Comparison of ENCODE assay signal across 14 cellular contexts in the genomic region with DNA sequence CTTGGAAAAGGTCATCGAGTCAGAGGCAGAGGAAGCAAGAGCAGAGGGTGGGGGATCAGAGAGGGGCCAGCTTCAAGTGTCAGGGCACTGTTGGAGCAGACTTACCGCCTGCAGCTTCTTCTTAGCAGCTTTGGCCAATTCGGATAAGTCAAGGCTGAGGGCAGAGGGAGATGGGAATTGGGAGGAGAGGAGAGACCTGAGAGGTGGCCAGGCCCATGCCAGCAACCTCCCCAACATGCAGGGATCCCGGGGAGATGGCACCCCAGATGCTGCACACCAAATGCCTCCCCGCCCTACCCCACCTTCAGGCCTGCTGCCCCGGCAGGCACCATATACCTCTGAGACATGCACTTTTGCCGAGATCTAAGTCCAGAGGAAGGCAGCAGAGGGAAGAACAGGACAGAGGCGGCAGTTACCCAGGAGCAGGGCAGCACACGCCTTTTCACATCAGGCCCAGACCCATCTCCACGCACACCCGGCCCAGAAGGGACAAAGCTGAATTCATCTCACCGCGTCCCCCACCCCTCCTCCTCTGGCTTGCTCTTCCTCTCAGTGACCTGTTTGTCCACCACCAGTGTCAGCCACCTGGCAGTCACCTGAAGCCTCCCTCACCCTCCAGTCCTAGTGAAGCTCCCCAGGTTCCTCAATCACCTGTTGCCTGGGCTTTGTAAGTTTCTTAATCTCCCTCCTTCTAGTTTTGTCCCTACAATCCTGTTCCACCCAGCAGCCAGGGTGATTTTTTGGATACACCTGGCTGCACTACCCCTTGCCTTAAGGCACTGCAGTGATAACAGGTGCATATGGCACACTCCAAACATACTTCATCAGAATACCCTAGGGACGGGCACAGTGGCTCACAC. TPM values are rescaled to one million over a fixed set of nuclear protein-coding genes. Genes with fewer than 3 reads are reported as not detected.
DNase-seq lines count a peak whose midpoint lies in the region; ATAC-seq and TF ChIP-seq lines count a peak whose summit lies in the region.
"Had no signal": no experiment of that assay in that cellular context is flagged by ENCODE, and none has a peak within 500 bp of the region (broad histone marks: within the 10 kb centered on the region; RNA-seq: fewer than 3 reads in every experiment).

No MANE protein-coding gene starts in this region.

- POLR2A ChIA-PET in activated naive CD8-positive, alpha-beta T cell treated with anti-CD3 and anti-CD28 coated beads, Interleukin-2, amount 10 ng/mL, durations not matched to agents 7 days and 5 days (lab: Charles Lee), result interaction anchor here (1.9 kb wide), 1 partner anchor 38 kb away, joined by 5 read pairs; no protein-coding TSS in a partner anchor
- POLR2A ChIA-PET in HEK293 (lab: Yijun Ruan, JAX), result no interaction called here
- POLR2A ChIA-PET in A673 (lab: Charles Lee; ENCODE audit: low non-redundant PET), result no interaction called here

- peaks cover 12% of the 10 kb centered on the region for H3K36me3 Mint-ChIP-seq in activated naive CD8-positive, alpha-beta T cell treated with anti-CD3 and anti-CD28 coated beads, Interleukin-2, amount 10 ng/mL, durations not matched to agents 7 days and 5 days
- H3K36me3 Mint-ChIP-seq in activated naive CD8-positive, alpha-beta T cell treated with anti-CD3 and anti-CD28 coated beads for 36 hours, result peaks cover 44% of the 10 kb centered on the region

- H3K4me3 ChIP-seq in HEK293 (ENCODE audit: low read depth, low read length), result no peak overlapping the region
- no peak overlapping the region for H3K4me3 ChIP-seq in dorsolateral prefrontal cortex
- H3K4me3 ChIP-seq in spleen, result no peak overlapping the region
- H3K4me3 ChIP-seq in tibial artery, result no peak overlapping the region
- H3K4me3 ChIP-seq in ascending aorta, result no peak overlapping the region
- no peak overlapping the region for H3K4me3 ChIP-seq in A673 (ENCODE audit: low read depth, low read length, poor library complexity, severe bottlenecking)
- H3K4me3 ChIP-seq: PC-9 had no signal

- no peak overlapping the region for H3K27ac ChIP-seq in HEK293 (ENCODE audit: extremely low read depth, low read depth, low read length)
- peak overlapping the region in 52 of 59 donors; percentile 48 to 99 (median 80) for H3K27ac ChIP-seq in dorsolateral prefrontal cortex
- no peak overlapping the region for H3K27ac ChIP-seq in spleen
- H3K27ac ChIP-seq in tibial artery, result no peak overlapping the region
- H3K27ac ChIP-seq in ascending aorta, result peak overlapping the region in 1 of 2 donors; percentile 49
- no peak overlapping the region for H3K27ac ChIP-seq in A673 (ENCODE audit: low read depth, low read length, poor library complexity, severe bottlenecking)
- H3K27ac ChIP-seq: PC-9 had no signal

- CTCF ChIA-PET in HEK293 (lab: Yijun Ruan, JAX) (interaction anchor here (0.6 to 5.9 kb wide), 10 partner anchors 9 to 760 kb away, joined by 3 to 74 read pairs (median 6); a partner anchor contains a TSS), A673 (lab: Charles Lee) (interaction anchor here (0.8 to 1.5 kb wide), 3 partner anchors 9 to 515 kb away, joined by 3 to 4 read pairs (median 3); no protein-coding TSS in a partner anchor)

- intact Hi-C loops in dorsolateral prefrontal cortex (cut with DNase I), result loop anchor here in 1 of 2 donors (5.0 kb wide), 1 partner anchor 33 kb away; no protein-coding TSS in a partner anchor
- intact Hi-C loops in spleen (cut with DNase I; ENCODE audit: low total_unique reads), result no loop called here
- intact Hi-C loops in tibial artery (cut with DNase I; ENCODE audit: low total_unique reads), result loop anchor here (5.0 kb wide), 2 partner anchors 33 to 203 kb away; no protein-coding TSS in a partner anchor
- intact Hi-C loops in ascending aorta (cut with DNase I), result no loop called here
- intact Hi-C loops in A673 (cut with micrococcal nuclease; ENCODE audit: unreplicated experiment), result no loop called here

- no peaks in the 10 kb centered on the region for H3K9me3 ChIP-seq in HEK293 (ENCODE audit: control insufficient read depth, insufficient read depth, low read depth, low read length)
- no peaks in the 10 kb centered on the region for H3K9me3 ChIP-seq in spleen
- no peaks in the 10 kb centered on the region for H3K9me3 ChIP-seq in tibial artery
- no peaks in the 10 kb centered on the region for H3K9me3 ChIP-seq in ascending aorta
- H3K9me3 ChIP-seq in A673 (ENCODE audit: low read depth, low read length, poor library complexity, severe bottlenecking), result no peaks in the 10 kb centered on the region

- no peaks in the 10 kb centered on the region for H3K9me3 Mint-ChIP-seq in activated naive CD8-positive, alpha-beta T cell treated with anti-CD3 and anti-CD28 coated beads, Interleukin-2, amount 10 ng/mL, durations not matched to agents 7 days and 5 days
- no peaks in the 10 kb centered on the region for H3K9me3 Mint-ChIP-seq in activated naive CD8-positive, alpha-beta T cell treated with anti-CD3 and anti-CD28 coated beads for 36 hours
- H3K9me3 Mint-ChIP-seq: CD14-positive monocyte had no signal

- H3K4me3 Mint-ChIP-seq in activated naive CD8-positive, alpha-beta T cell treated with anti-CD3 and anti-CD28 coated beads, Interleukin-2, amount 10 ng/mL, durations not matched to agents 7 days and 5 days, result no peak overlapping the region
- H3K4me3 Mint-ChIP-seq in activated naive CD8-positive, alpha-beta T cell treated with anti-CD3 and anti-CD28 coated beads for 36 hours, result no peak overlapping the region
- H3K4me3 Mint-ChIP-seq: CD14-positive monocyte had no signal

- H3K27me3 ChIP-seq in dorsolateral prefrontal cortex (no peaks in the 10 kb centered on the region), spleen (replicated peaks in 1 of 7) (no peaks in the 10 kb centered on the region), tibial artery (no peaks in the 10 kb centered on the region), ascending aorta (no peaks in the 10 kb centered on the region), A673 (replicated peaks; ENCODE audit: insufficient read depth, low read depth, low read length, poor library complexity) (no peaks in the 10 kb centered on the region)

- WGBS in spleen, 5 donors, result 95 to 100% (median 96%) methylated on average over 14 of the region's 14 CpGs

- H3K4me1 ChIP-seq in HEK293 (ENCODE audit: control insufficient read depth, insufficient read depth, low read length) (no peaks in the 10 kb centered on the region), spleen (peaks cover 7 to 59% (median 16%) of the 10 kb centered on the region in 6 donors), tibial artery (peaks cover 0 to 18% (median 2%) of the 10 kb centered on the region in 4 donors), ascending aorta (peaks cover 4 to 7% of the 10 kb centered on the region in 2 donors), A673 (ENCODE audit: insufficient read depth, low read length, poor library complexity, severe bottlenecking) (peaks cover 4% of the 10 kb centered on the region)

- peaks cover 11 to 99% of the 10 kb centered on the region in 2 experiments; a peak in 2 of 3 replicates for H3K36me3 ChIP-seq in HEK293 (ENCODE audit: control insufficient read depth in 2 of 2, insufficient read depth in 1 of 2, low read length in 2 of 2)
- H3K36me3 ChIP-seq in spleen, result peaks cover 0 to 96% (median 74%) of the 10 kb centered on the region in 6 donors
- H3K36me3 ChIP-seq in tibial artery, result peaks cover 30 to 91% (median 73%) of the 10 kb centered on the region in 3 donors
- peaks cover 45 to 71% of the 10 kb centered on the region in 2 donors for H3K36me3 ChIP-seq in ascending aorta
- H3K36me3 ChIP-seq in A673 (ENCODE audit: insufficient read depth, low read length, poor library complexity, severe bottlenecking), result peaks cover 93% of the 10 kb centered on the region

- peaks cover 6% of the 10 kb centered on the region for H3K4me1 Mint-ChIP-seq in activated naive CD8-positive, alpha-beta T cell treated with anti-CD3 and anti-CD28 coated beads, Interleukin-2, amount 10 ng/mL, durations not matched to agents 7 days and 5 days
- H3K4me1 Mint-ChIP-seq in activated naive CD8-positive, alpha-beta T cell treated with anti-CD3 and anti-CD28 coated beads for 36 hours, result peaks cover 15% of the 10 kb centered on the region

- H3K27ac Mint-ChIP-seq in activated naive CD8-positive, alpha-beta T cell treated with anti-CD3 and anti-CD28 coated beads, Interleukin-2, amount 10 ng/mL, durations not matched to agents 7 days and 5 days, result peak overlapping the region; percentile 5
- no peak overlapping the region for H3K27ac Mint-ChIP-seq in activated naive CD8-positive, alpha-beta T cell treated with anti-CD3 and anti-CD28 coated beads for 36 hours

- no TSS peak for BruUV-seq in A673 (replicated peaks; lab: Mats Ljungman, UMichigan)

- TF ChIP-seq CTCF in HEK293 (tag by site-specific recombination; IDR thresholded peaks at IDR 0.05), result no peak
- no peak for TF ChIP-seq CTCF in dorsolateral prefrontal cortex (IDR thresholded peaks at IDR 0.05 in 54 of 56, conservative IDR thresholded peaks at IDR 0.05 in 2 of 56; ENCODE audit: low read depth in 1 of 56, partially characterized antibody in 56 of 56)
- TF ChIP-seq CTCF in spleen (IDR thresholded peaks at IDR 0.05 in 8 of 11, conservative IDR thresholded peaks at IDR 0.05 in 3 of 11), result peak in 1 of 11 experiments; percentile 15
- TF ChIP-seq CTCF in tibial artery (IDR thresholded peaks at IDR 0.05), result no peak
- no peak for TF ChIP-seq CTCF in ascending aorta (IDR thresholded peaks at IDR 0.05)
- TF ChIP-seq CTCF in A673 (conservative IDR thresholded peaks at IDR 0.05; ENCODE audit: low read depth, low read length), result no peak

- no peak for ATAC-seq in activated naive CD8-positive, alpha-beta T cell treated with anti-CD3 and anti-CD28 coated beads, Interleukin-2, amount 10 ng/mL, durations not matched to agents 7 days and 5 days (ENCODE audit: low read depth)

- no peak for TF ChIP-seq POLR2A in spleen (IDR thresholded peaks at IDR 0.05)

- no peaks in the 10 kb centered on the region for H3K27me3 Mint-ChIP-seq in activated naive CD8-positive, alpha-beta T cell treated with anti-CD3 and anti-CD28 coated beads, Interleukin-2, amount 10 ng/mL, durations not matched to agents 7 days and 5 days
- H3K27me3 Mint-ChIP-seq in activated naive CD8-positive, alpha-beta T cell treated with anti-CD3 and anti-CD28 coated beads for 36 hours, result no peaks in the 10 kb centered on the region

- no peak for DNase-seq in activated naive CD8-positive, alpha-beta T cell treated with anti-CD3 and anti-CD28 coated beads, Interleukin-2, amount 10 ng/mL, durations not matched to agents 7 days and 5 days
- DNase-seq in activated naive CD8-positive, alpha-beta T cell treated with anti-CD3 and anti-CD28 coated beads for 36 hours, result no peak
- peak in 2 of 10 donors; percentile 37 for DNase-seq in dorsolateral prefrontal cortex
- DNase-seq in spleen, result peak; percentile 58
- no peak for DNase-seq in tibial artery
- DNase-seq in ascending aorta (ENCODE audit: low spot score in 2 of 2), result no peak
- no peak for DNase-seq in A673 (ENCODE audit: low spot score)
- DNase-seq: NCI-H1105 treated with DMSO at 0.1 percent for 48 hours, NCI-H1930, NCI-H2171, NCI-H774 had no signal

RNA-seq across cellular contexts. Expression of a gene that starts 10.4 kb away (rescaled TPM):
- 100 to 1,000 TPM; 154 to 155 TPM for total RNA-seq in activated naive CD8-positive, alpha-beta T cell treated with anti-CD3 and anti-CD28 coated beads, Interleukin-2, amount 10 ng/mL, durations not matched to agents 7 days and 5 days
- total RNA-seq in activated naive CD8-positive, alpha-beta T cell treated with anti-CD3 and anti-CD28 coated beads for 36 hours, result 10 to 100 TPM; 31.2 to 35.3 TPM
- 10 to 100 TPM; 10.1 to 40.2 (median 20.1) TPM for total RNA-seq in dorsolateral prefrontal cortex
- 10 to 100 TPM; 39.5 to 74.9 (median 68.7) TPM for total RNA-seq in spleen
- polyA plus RNA-seq in spleen, result 100 to 1,000 TPM; 129 to 209 (median 190) TPM
- 93.7 TPM for total RNA-seq in ascending aorta
- total RNA-seq in A673 (2021), result 34.6 and 41.4 TPM in 2 replicates

RNA-seq across cellular contexts. Expression of a gene that starts 10.6 kb away (rescaled TPM):
- 10 to 100 TPM; 73.3 to 73.4 TPM for total RNA-seq in activated naive CD8-positive, alpha-beta T cell treated with anti-CD3 and anti-CD28 coated beads, Interleukin-2, amount 10 ng/mL, durations not matched to agents 7 days and 5 days
- total RNA-seq in activated naive CD8-positive, alpha-beta T cell treated with anti-CD3 and anti-CD28 coated beads for 36 hours, result 10 to 100 TPM; 63.5 to 63.7 TPM
- total RNA-seq in dorsolateral prefrontal cortex, result 100 to 1,000 TPM; 110 to 287 (median 170) TPM
- total RNA-seq in spleen, result 10 to 100 TPM; 42.6 to 64.7 (median 50.2) TPM
- 10 to 100 TPM; 20.4 to 38.1 (median 27.1) TPM for polyA plus RNA-seq in spleen
- total RNA-seq in ascending aorta, result 142 TPM
- total RNA-seq in A673 (2021), result 120 and 125 TPM in 2 replicates

RNA-seq across cellular contexts. Expression of a gene that starts 12.0 kb away (rescaled TPM):
- total RNA-seq in activated naive CD8-positive, alpha-beta T cell treated with anti-CD3 and anti-CD28 coated beads, Interleukin-2, amount 10 ng/mL, durations not matched to agents 7 days and 5 days, result 10 to 100 TPM; 20.0 to 20.4 TPM
- 1 to 10 TPM; 8.6 to 8.8 TPM for total RNA-seq in activated naive CD8-positive, alpha-beta T cell treated with anti-CD3 and anti-CD28 coated beads for 36 hours
- total RNA-seq in dorsolateral prefrontal cortex (1 to 10 TPM; 1.9 to 8.0 (median 4.2) TPM), spleen (10 to 100 TPM in 6 of 7 donors, 1 to 10 TPM in 1; 9.6 to 23.8 (median 15.8) TPM), ascending aorta (11.0 TPM), A673 (2021) (5.4 and 8.0 TPM in 2 replicates)
- 1 to 10 TPM; 5.7 to 7.9 (median 7.5) TPM for polyA plus RNA-seq in spleen

RNA-seq across cellular contexts. Expression of a gene that starts 14.1 kb away (rescaled TPM):
- 1 to 10 TPM; 6.0 to 7.9 TPM for total RNA-seq in activated naive CD8-positive, alpha-beta T cell treated with anti-CD3 and anti-CD28 coated beads, Interleukin-2, amount 10 ng/mL, durations not matched to agents 7 days and 5 days
- total RNA-seq in activated naive CD8-positive, alpha-beta T cell treated with anti-CD3 and anti-CD28 coated beads for 36 hours, result 10 to 100 TPM; 17.9 to 20.8 TPM
- total RNA-seq in dorsolateral prefrontal cortex (10 to 100 TPM; 34.3 to 82.0 (median 53.1) TPM), spleen (1 to 10 TPM; 2.1 to 5.5 (median 2.7) TPM), ascending aorta (16.7 TPM), A673 (2021) (81.5 and 98.7 TPM in 2 replicates)
- polyA plus RNA-seq in spleen, result 1 to 10 TPM in 2 of 3 donors, under 1 TPM in 1; 0.85 to 2.5 (median 1.2) TPM
- polyA plus RNA-seq: CD14-positive monocyte had no signal

RNA-seq across cellular contexts. Expression of a gene that starts 43.9 kb away (rescaled TPM):
- total RNA-seq in activated naive CD8-positive, alpha-beta T cell treated with anti-CD3 and anti-CD28 coated beads, Interleukin-2, amount 10 ng/mL, durations not matched to agents 7 days and 5 days, result 1 to 10 TPM; 8.2 to 9.0 TPM
- 1 to 10 TPM; 8.9 to 9.4 TPM for total RNA-seq in activated naive CD8-positive, alpha-beta T cell treated with anti-CD3 and anti-CD28 coated beads for 36 hours
- total RNA-seq in dorsolateral prefrontal cortex (100 to 1,000 TPM in 23 of 120 experiments, 10 to 100 TPM in 97; 31.5 to 153 (median 80.8) TPM), spleen (1 to 10 TPM in 6 of 7 donors, under 1 TPM in 1; 0.81 to 4.8 (median 2.7) TPM), ascending aorta (22.0 TPM), A673 (2021) (19.7 and 28.9 TPM in 2 replicates)
- 1 to 10 TPM; 4.0 to 5.1 (median 4.6) TPM for polyA plus RNA-seq in spleen
- polyA plus RNA-seq: CD14-positive monocyte had no signal

Comparison
In these comparisons a context has a peak if more than half of its experiments do, and no peak if none do; other contexts are left out.
1. H3K27ac ChIP-seq: peak in dorsolateral prefrontal cortex (52 of 59); none in HEK293 (single experiment), spleen (0 of 8), tibial artery (0 of 2) and A673 (single experiment).